ENCODE assay signal across 23 cellular contexts in the genomic region with DNA sequence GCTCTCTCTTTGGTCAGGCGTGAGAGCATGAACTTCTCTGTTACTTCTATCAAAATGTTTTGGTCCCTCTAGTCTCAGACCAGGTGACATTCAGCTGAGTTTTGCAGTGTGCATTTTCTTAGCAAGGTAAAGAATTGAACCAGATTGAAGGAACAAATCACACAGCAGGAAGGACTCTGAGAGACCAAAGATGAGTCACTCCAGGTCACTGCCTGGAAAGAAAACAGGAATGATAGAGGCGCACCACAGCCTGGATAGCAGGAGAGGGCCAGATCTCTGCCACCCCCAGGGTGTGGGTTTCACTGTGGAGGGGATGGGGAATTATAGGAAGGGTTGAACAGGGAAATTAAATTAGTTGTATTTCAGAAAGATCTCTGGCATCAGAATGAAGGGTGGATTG.
DNase-seq lines count a peak whose midpoint lies in the region; ATAC-seq, FAIRE-seq and TF ChIP-seq lines count a peak whose summit lies in the region.
"Had no signal": no experiment of that assay in that cellular context is flagged by ENCODE, and none has a peak within 500 bp of the region (broad histone marks: within the 10 kb centered on the region; RNA-seq: fewer than 3 reads in every experiment).

No MANE protein-coding gene starts in this region.

- no peaks in the 10 kb centered on the region for H3K36me3 Mint-ChIP-seq in MCF 10A (ENCODE audit: insufficient read depth, unreplicated experiment)
- H3K36me3 Mint-ChIP-seq: activated CD4-positive, alpha-beta memory T cell treated with anti-CD3 and anti-CD28 coated beads for 36 hours; WTC11 had no signal

- ATAC-seq in activated CD4-positive, CD25-positive, alpha-beta regulatory T cell treated with anti-CD3 and anti-CD28 coated beads, Interleukin-2, amount 50 U/mL, for 24 hours, result no peak
- ATAC-seq: HCT116; stimulated activated naive CD8-positive, alpha-beta T cell treated with anti-CD3 and anti-CD28 coated beads, Interleukin-15, amount 100 ng/mL, for 72 hours had no signal

- H3K36me3 ChIP-seq in mammary epithelial cell (ENCODE audit: insufficient read depth, low read length) (no peaks in the 10 kb centered on the region), keratinocyte (ENCODE audit: control insufficient read depth in 2 of 2, extremely low read depth in 1 of 2, insufficient read depth in 2 of 2, low read length in 2 of 2) (no peaks in the 10 kb centered on the region)
- H3K36me3 ChIP-seq: tibial nerve had no signal

- CTCF ChIA-PET in mammary epithelial cell (lab: Charles Lee; ENCODE audit: low non-redundant PET), result interaction anchor here (0.5 to 0.6 kb wide), 2 partner anchors 32 to 251 kb away, joined by 3 to 4 read pairs; no protein-coding TSS in a partner anchor
- CTCF ChIA-PET in MCF 10A (lab: Yijun Ruan, JAX), result no interaction called here

- no peaks in the 10 kb centered on the region for H3K9me1 ChIP-seq in keratinocyte (ENCODE audit: control insufficient read depth, extremely low read depth, insufficient read depth, low read length)

- intact Hi-C loops in mammary epithelial cell (cut with micrococcal nuclease) (loop anchor here (1.0 to 10.0 kb wide), 4 partner anchors 32 to 464 kb away; no protein-coding TSS in a partner anchor), MCF 10A (cut with micrococcal nuclease) (no loop called here)

- H3K4me1 ChIP-seq in mammary epithelial cell (ENCODE audit: insufficient read depth, low read length) (peaks cover 16% of the 10 kb centered on the region), keratinocyte (ENCODE audit: control insufficient read depth, extremely low read depth, insufficient read depth, low read length) (peaks cover 11% of the 10 kb centered on the region)
- H3K4me1 ChIP-seq: tibial nerve had no signal

- no peaks in the 10 kb centered on the region for H3K27me3 Mint-ChIP-seq in MCF 10A (ENCODE audit: insufficient read depth, unreplicated experiment)
- H3K27me3 Mint-ChIP-seq: activated CD4-positive, alpha-beta memory T cell treated with anti-CD3 and anti-CD28 coated beads for 36 hours had no signal

- no peaks in the 10 kb centered on the region for H3K27me3 ChIP-seq in mammary epithelial cell (ENCODE audit: insufficient read depth, low read length)
- no peaks in the 10 kb centered on the region for H3K27me3 ChIP-seq in keratinocyte (ENCODE audit: control insufficient read depth, extremely low read depth, insufficient read depth, low read length)
- H3K27me3 ChIP-seq: tibial nerve had no signal

- H3K4me3 ChIP-seq in mammary epithelial cell (replicated peaks in 1 of 3; ENCODE audit: insufficient read depth in 1 of 3, low read depth in 2 of 3, low read length in 3 of 3) (no peak overlapping the region), keratinocyte (ENCODE audit: control insufficient read depth in 2 of 3, extremely low read depth in 1 of 3, insufficient read depth in 2 of 3, low read depth in 1 of 3, low read length in 3 of 3) (no peak overlapping the region)
- H3K4me3 ChIP-seq: lung, tibial nerve had no signal

- H3K79me2 ChIP-seq in mammary epithelial cell (ENCODE audit: insufficient read depth, low read length) (no peaks in the 10 kb centered on the region), keratinocyte (ENCODE audit: control insufficient read depth, insufficient read depth, low read length) (no peaks in the 10 kb centered on the region)

- TF ChIP-seq CTCF in mammary epithelial cell (conservative IDR thresholded peaks at IDR 0.05 in 1 of 2, IDR thresholded peaks at IDR 0.05 in 1 of 2; ENCODE audit: extremely low read depth in 1 of 2, insufficient read depth in 1 of 2, low read depth in 1 of 2, low read length in 2 of 2) (no peak), MCF 10A (IDR thresholded peaks at IDR 0.05; ENCODE audit: unreplicated experiment) (no peak), keratinocyte (optimal IDR thresholded peaks at IDR 0.05 in 1 of 3, IDR thresholded peaks at IDR 0.05 in 1 of 3, conservative IDR thresholded peaks at IDR 0.05 in 1 of 3; ENCODE audit: extremely low read depth in 1 of 3, insufficient read depth in 2 of 3, low read length in 3 of 3) (no peak)

- H3K9me3 Mint-ChIP-seq in MCF 10A (ENCODE audit: unreplicated experiment), result peaks cover 40% of the 10 kb centered on the region
- H3K9me3 Mint-ChIP-seq: activated CD4-positive, alpha-beta memory T cell treated with anti-CD3 and anti-CD28 coated beads for 36 hours; WTC11 had no signal

- 71% methylated on average over 2 of the region's 2 CpGs for WGBS in mammary epithelial cell (ENCODE audit: low coverage, missing lambda C conversion rate)

- no peak overlapping the region for H2AFZ ChIP-seq in mammary epithelial cell (ENCODE audit: low read depth, low read length)
- H2AFZ ChIP-seq in keratinocyte (ENCODE audit: control insufficient read depth, low read length), result no peak overlapping the region

- no TSS peak for BruUV-seq in mammary epithelial cell (replicated peaks; lab: Mats Ljungman, UMichigan)
- BruUV-seq in MCF 10A (replicated peaks; lab: Mats Ljungman, UMichigan), result no TSS peak

- H3K9ac ChIP-seq in mammary epithelial cell (ENCODE audit: insufficient read depth, low read length), result no peak overlapping the region
- H3K9ac ChIP-seq in keratinocyte (ENCODE audit: control insufficient read depth, extremely low read depth, insufficient read depth, low read length), result no peak overlapping the region

- DNase-seq in mammary epithelial cell (peak; percentile 36), MCF 10A (ENCODE audit: unreplicated experiment) (no peak), astrocyte of the hippocampus (ENCODE audit: low read depth, low spot score) (peak; percentile 55), keratinocyte (ENCODE audit: low read depth, low spot score) (no peak), activated gamma-delta T cell treated with Interleukin-2 at 50 U/mL for 16 hours (no peak), germinal center (ENCODE audit: low spot score) (no peak)
- no peak for DNase-seq in activated CD4-positive, alpha-beta T cell treated with anti-CD3 and anti-CD28 coated beads for 48 hours
- DNase-seq: activated gamma-delta T cell; hippocampal formation; MV-4-11; NCI-H2171 treated with DMSO at 0.1 percent for 48 hours; nucleus accumbens; right cardiac atrium; stimulated activated CD4-positive, alpha-beta T cell treated with anti-CD3 and anti-CD28 coated beads, Interleukin-12 subunit alpha, Interleukin-12 subunit beta, amount 100 ng/mL, for 4 hours; stimulated activated naive CD8-positive, alpha-beta T cell treated with anti-CD3 and anti-CD28 coated beads, Interleukin-15, amount 100 ng/mL, for 72 hours; T1000 had no signal

- in situ Hi-C loops in mammary epithelial cell (cut with MboI; ENCODE audit: low sequenced_read_pairs in 2 of 2), result no loop called here

- H3K4me2 ChIP-seq in mammary epithelial cell (ENCODE audit: insufficient read depth, low read depth, low read length) (no peak overlapping the region), keratinocyte (ENCODE audit: control insufficient read depth, extremely low read depth, insufficient read depth, low read depth, low read length) (no peak overlapping the region)

- no peak overlapping the region for H3K27ac ChIP-seq in mammary epithelial cell (ENCODE audit: insufficient read depth, low read depth, low read length)
- no peak overlapping the region for H3K27ac ChIP-seq in keratinocyte (ENCODE audit: control insufficient read depth, insufficient read depth, low read length)
- H3K27ac ChIP-seq: tibial nerve had no signal

- FAIRE-seq in keratinocyte (lab: Jason Lieb, UNC), result peak; percentile 59
- FAIRE-seq: G401.6 had no signal

- no peaks in the 10 kb centered on the region for H3K4me1 Mint-ChIP-seq in MCF 10A (ENCODE audit: insufficient read depth, unreplicated experiment)
- H3K4me1 Mint-ChIP-seq: stimulated activated naive CD8-positive, alpha-beta T cell treated with anti-CD3 and anti-CD28 coated beads, Interleukin-15, amount 100 ng/mL, for 72 hours had no signal

- POLR2A ChIA-PET in MCF 10A (lab: Yijun Ruan, JAX), result no interaction called here

- H4K20me1 ChIP-seq in mammary epithelial cell (ENCODE audit: insufficient read depth, low read length) (no peaks in the 10 kb centered on the region), keratinocyte (ENCODE audit: control insufficient read depth, extremely low read depth, insufficient read depth, low read length) (no peaks in the 10 kb centered on the region)

- H3K27ac Mint-ChIP-seq in MCF 10A (ENCODE audit: low read depth, unreplicated experiment), result no peak overlapping the region
- H3K27ac Mint-ChIP-seq: activated CD4-positive, alpha-beta memory T cell treated with anti-CD3 and anti-CD28 coated beads for 36 hours; stimulated activated naive CD8-positive, alpha-beta T cell treated with anti-CD3 and anti-CD28 coated beads, Interleukin-15, amount 100 ng/mL, for 72 hours; WTC11 had no signal

- H3K4me3 Mint-ChIP-seq in MCF 10A (ENCODE audit: unreplicated experiment), result no peak overlapping the region
- H3K4me3 Mint-ChIP-seq: activated CD4-positive, alpha-beta memory T cell treated with anti-CD3 and anti-CD28 coated beads for 36 hours; stimulated activated naive CD8-positive, alpha-beta T cell treated with anti-CD3 and anti-CD28 coated beads, Interleukin-15, amount 100 ng/mL, for 72 hours; WTC11 had no signal

- H3K9me3 ChIP-seq in mammary epithelial cell (replicated peaks; ENCODE audit: insufficient read depth, low read length) (no peaks in the 10 kb centered on the region), keratinocyte (ENCODE audit: control insufficient read depth, low read depth, low read length) (no peaks in the 10 kb centered on the region)
- H3K9me3 ChIP-seq: tibial nerve had no signal

- dilution Hi-C loops in mammary epithelial cell (cut with HindIII; ENCODE audit: low sequenced_read_pairs) (no loop called here), keratinocyte (cut with MboI; ENCODE audit: extremely low pct_ligation_motif_present, low sequenced_read_pairs) (no loop called here)

Comparison
In these comparisons a context has a peak if more than half of its experiments do, and no peak if none do; other contexts are left out.
1. DNase-seq: peak in mammary epithelial cell (single experiment) and astrocyte of the hippocampus (single experiment); none in MCF 10A (single experiment), keratinocyte (single experiment), activated CD4-positive, alpha-beta T cell treated with anti-CD3 and anti-CD28 coated beads for 48 hours (single experiment), activated gamma-delta T cell treated with Interleukin-2 at 50 U/mL for 16 hours (single experiment) and germinal center (single experiment).